Comparison of ENCODE assay signal across 11 cellular contexts in the genomic region with DNA sequence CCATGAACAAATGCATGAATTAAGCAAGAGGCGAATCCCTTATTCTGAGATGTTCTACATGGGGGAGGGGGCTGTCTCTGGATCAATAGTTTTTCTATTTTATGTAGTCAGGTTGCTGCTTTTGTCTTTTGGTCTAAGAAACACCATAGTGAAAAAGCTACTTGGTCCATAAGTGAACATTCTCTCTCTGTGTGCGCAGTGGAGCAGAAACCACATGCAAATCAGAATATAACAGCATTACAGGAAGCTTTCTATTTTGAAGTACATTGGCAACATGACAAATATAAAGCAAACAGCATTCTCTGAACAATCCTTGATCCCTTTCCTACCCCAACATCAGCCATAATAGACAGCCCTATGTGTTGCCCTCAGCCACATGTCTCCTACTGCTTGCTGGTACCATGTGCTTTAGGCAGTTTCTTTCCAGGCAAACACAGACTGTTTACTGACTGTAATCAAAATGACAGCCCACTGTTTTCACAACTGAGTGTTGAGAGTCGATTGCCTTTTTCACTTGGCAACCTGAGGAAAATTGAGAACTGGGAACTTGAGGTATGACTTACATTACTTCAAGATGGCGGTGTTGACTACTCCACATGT. TPM values are rescaled to one million over a fixed set of nuclear protein-coding genes. Genes with fewer than 3 reads are reported as not detected.
DNase-seq lines count a peak whose midpoint lies in the region; ATAC-seq and TF ChIP-seq lines count a peak whose summit lies in the region.
"Had no signal": no experiment of that assay in that cellular context is flagged by ENCODE, and none has a peak within 500 bp of the region (broad histone marks: within the 10 kb centered on the region; RNA-seq: fewer than 3 reads in every experiment).

No MANE protein-coding gene starts in this region.

- no peak overlapping the region for H2AFZ ChIP-seq in PC-3 (ENCODE audit: low read length)

- no peak for TF ChIP-seq POLR2A in Peyer's patch (IDR thresholded peaks at IDR 0.05)

- H3K27me3 ChIP-seq in Peyer's patch (no peaks in the 10 kb centered on the region), PC-3 (ENCODE audit: low read length) (peaks cover 25% of the 10 kb centered on the region)

- H3K79me2 ChIP-seq in PC-3 (ENCODE audit: low read length): no peaks in the 10 kb centered on the region

- no peaks in the 10 kb centered on the region for H3K36me3 ChIP-seq in Peyer's patch
- no peaks in the 10 kb centered on the region for H3K36me3 ChIP-seq in PC-3 (ENCODE audit: low read depth, low read length)

- H3F3A ChIP-seq in PC-3 (ENCODE audit: low read length, unreplicated experiment): no peaks in the 10 kb centered on the region

- no peaks in the 10 kb centered on the region for H3K9me2 ChIP-seq in PC-3 (replicated peaks; ENCODE audit: low read length)

- H3K4me3 ChIP-seq in Peyer's patch (no peak overlapping the region), PC-3 (ENCODE audit: low read length) (no peak overlapping the region)

- H4K20me1 ChIP-seq in PC-3 (ENCODE audit: low read length): no peaks in the 10 kb centered on the region

- POLR2A ChIA-PET in PC-3 (lab: Charles Lee; ENCODE audit: unreplicated experiment): no interaction called here

- H3K4me1 ChIP-seq in Peyer's patch (no peaks in the 10 kb centered on the region), PC-3 (ENCODE audit: insufficient read depth, low read length) (no peaks in the 10 kb centered on the region)

- DNase-seq in Peyer's patch (peak in 2 of 3 donors; percentile 57 to 72), NCI-H2227 treated with DMSO at 0.1 percent for 48 hours (lab: John Stamatoyannopoulos, UW) (no peak), PC-3 (no peak), dedifferentiated amniotic fluid mesenchymal stem cell (ENCODE audit: extremely low spot score) (no peak)
- no peak for DNase-seq in NK-92 treated with Interleukin-12 subunit alpha and Interleukin-12 subunit beta, amount 100 ng/mL, for 24 hours (lab: John Stamatoyannopoulos, UW)
- DNase-seq: activated T-cell treated with anti-CD3 and anti-CD28 coated beads, Interleukin-2, amount 50 U/mL, for 24 hours; Karpas-422; kidney had no signal

- H3K27ac ChIP-seq in Peyer's patch: peak overlapping the region in 2 of 4 donors; percentile 40 to 47
- H3K27ac ChIP-seq in PC-3 (ENCODE audit: low read length): no peak overlapping the region

- H3K9me3 ChIP-seq in Peyer's patch (no peaks in the 10 kb centered on the region), PC-3 (ENCODE audit: low read length) (no peaks in the 10 kb centered on the region)

- intact Hi-C loops in PC-3 (cut with micrococcal nuclease): no loop called here

- no peak overlapping the region for H3K9ac ChIP-seq in PC-3 (ENCODE audit: low read length)

- no TSS peak for BruUV-seq in PC-3 (replicated peaks; lab: Mats Ljungman, UMichigan)

- peak; percentile 91 for ATAC-seq in GM18861 (IDR thresholded peaks at IDR 0.05; ENCODE audit: unreplicated experiment)
- ATAC-seq in GM21825 (IDR thresholded peaks at IDR 0.05; ENCODE audit: unreplicated experiment): peak; percentile 97
- peak; percentile 98 for ATAC-seq in HG03460 (IDR thresholded peaks at IDR 0.05; ENCODE audit: unreplicated experiment)
- no peak for ATAC-seq in PC-3

- CTCF ChIA-PET in PC-3 (lab: Charles Lee): no interaction called here

- H3K4me2 ChIP-seq in PC-3 (ENCODE audit: low read length): no peak overlapping the region

- TF ChIP-seq CTCF in Peyer's patch (IDR thresholded peaks at IDR 0.05): no peak
- TF ChIP-seq CTCF in PC-3 (conservative IDR thresholded peaks at IDR 0.05; ENCODE audit: low read depth, low read length): no peak

RNA-seq across cellular contexts. Expression of gene SCN3A, which starts 10.6 kb away (rescaled TPM):
- 10 to 100 TPM in 1 of 4 donors, 1 to 10 TPM in 2, under 1 TPM in 1; 0.95 to 12.4 (median 1.2) TPM for total RNA-seq in Peyer's patch
- 0.07 and 0.12 TPM in 2 replicates for total RNA-seq in PC-3 (2014; rRNA removed)

RNA-seq across cellular contexts. Expression of gene SCN2A, which starts 45.9 kb away (rescaled TPM):
- total RNA-seq in Peyer's patch (1 to 10 TPM in 1 of 4 donors, under 1 TPM in 1, not detected in 2; 0.54 to 4.1 TPM), PC-3 (2014; rRNA removed) (0.07 and 0.46 TPM in 2 replicates)

Comparison
In these comparisons a context has a peak if more than half of its experiments do, and no peak if none do; other contexts are left out.
1. DNase-seq: peak in Peyer's patch (2 of 3); none in NCI-H2227 treated with DMSO at 0.1 percent for 48 hours (single experiment), PC-3 (single experiment), dedifferentiated amniotic fluid mesenchymal stem cell (single experiment) and NK-92 treated with Interleukin-12 subunit alpha and Interleukin-12 subunit beta, amount 100 ng/mL, for 24 hours (single experiment).